8 cellular contexts compared by ENCODE assay signal in the genomic region with DNA sequence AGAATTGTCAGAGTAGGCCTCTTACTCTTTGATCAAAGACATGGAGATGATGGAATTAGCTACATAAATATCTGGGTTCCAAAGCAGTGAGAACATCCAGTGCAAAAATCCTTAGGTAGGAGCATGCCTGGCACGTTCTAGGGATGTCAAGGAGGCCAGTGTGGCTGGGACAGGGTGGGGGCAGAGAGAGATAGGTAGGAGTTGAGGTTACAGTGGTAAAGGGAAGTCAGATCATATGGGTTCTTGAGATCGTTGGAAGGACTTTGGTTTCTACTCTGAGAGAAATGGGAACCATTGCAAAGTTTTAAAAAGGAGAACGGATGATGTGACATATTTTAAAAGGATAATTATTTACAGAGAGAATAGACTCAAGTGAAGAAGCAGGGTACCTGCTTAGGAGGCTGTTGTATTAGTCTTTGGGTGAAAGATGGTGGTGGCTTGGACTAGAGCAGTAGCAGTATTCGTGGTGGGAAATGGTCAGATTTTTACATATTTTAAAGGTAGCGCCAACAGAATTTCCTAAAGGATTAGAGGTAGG. TPM values are rescaled to one million over a fixed set of nuclear protein-coding genes. Genes with fewer than 3 reads are reported as not detected.
DNase-seq lines count a peak whose midpoint lies in the region; ATAC-seq and TF ChIP-seq lines count a peak whose summit lies in the region.

No MANE protein-coding gene starts in this region.

- H3K4me3 Mint-ChIP-seq in GM23338 = no peak overlapping the region

- H3K9me3 Mint-ChIP-seq in GM23338 = no peaks in the 10 kb centered on the region; the same call in 2 of the 3 replicates

- H3K9me2 ChIP-seq in GM23338 (ENCODE audit: insufficient read depth) = no peaks in the 10 kb centered on the region
- no peaks in the 10 kb centered on the region for H3K9me2 ChIP-seq in OCI-LY7 (ENCODE audit: insufficient read depth, low read length)
- H3K9me2 ChIP-seq in Karpas-422 (replicated peaks; ENCODE audit: insufficient read depth, low read length) = no peaks in the 10 kb centered on the region

- H3K36me3 Mint-ChIP-seq in GM23338 (ENCODE audit: low read depth) = no peaks in the 10 kb centered on the region

- H2BK120ac ChIP-seq in mesenchymal stem cell (ENCODE audit: low read depth, low read length) = no peak overlapping the region

- intact Hi-C loops in OCI-LY7 (cut with micrococcal nuclease; ENCODE audit: unreplicated experiment) = no loop called here

- no peak overlapping the region for H3K4me2 ChIP-seq in GM23338
- H3K4me2 ChIP-seq in OCI-LY7 (ENCODE audit: low read length) = no peak overlapping the region
- H3K4me2 ChIP-seq in mesenchymal stem cell (ENCODE audit: low read length, poor library complexity, severe bottlenecking) = no peak overlapping the region
- no peak overlapping the region for H3K4me2 ChIP-seq in Karpas-422 (ENCODE audit: low read depth, low read length, poor library complexity, severe bottlenecking)

- H3K27ac ChIP-seq in GM23338 (ENCODE audit: low read depth) (no peak overlapping the region), OCI-LY7 (ENCODE audit: low read depth, low read length, poor library complexity, severe bottlenecking) (no peak overlapping the region), mesenchymal stem cell (ENCODE audit: low read length, poor library complexity, severe bottlenecking) (no peak overlapping the region), Karpas-422 (ENCODE audit: low read length) (no peak overlapping the region), gastroesophageal sphincter (no peak overlapping the region)

- H3K36me3 ChIP-seq in GM23338 (ENCODE audit: insufficient read depth) (no peaks in the 10 kb centered on the region), OCI-LY7 (ENCODE audit: insufficient read depth, low read length) (no peaks in the 10 kb centered on the region), mesenchymal stem cell (ENCODE audit: control insufficient read depth in 1 of 2, insufficient read depth in 2 of 2, low read depth in 1 of 2, low read length in 2 of 2) (no peaks in the 10 kb centered on the region), Karpas-422 (ENCODE audit: insufficient read depth, low read length) (no peaks in the 10 kb centered on the region), gastroesophageal sphincter (no peaks in the 10 kb centered on the region)

- peak overlapping the region in 1 of 2 experiments; percentile 11 for H3K18ac ChIP-seq in mesenchymal stem cell (ENCODE audit: low read depth in 1 of 2, low read length in 2 of 2)

- no peaks in the 10 kb centered on the region for H3K79me1 ChIP-seq in mesenchymal stem cell (replicated peaks; ENCODE audit: low read length, poor library complexity, severe bottlenecking)

- TF ChIP-seq CTCF in GM23338 (conservative IDR thresholded peaks at IDR 0.05; ENCODE audit: low read depth in 2 of 2) (no peak), OCI-LY7 (conservative IDR thresholded peaks at IDR 0.05; ENCODE audit: low read length) (no peak), gastroesophageal sphincter (IDR thresholded peaks at IDR 0.05) (no peak)

- WGBS in mesenchymal stem cell = 83% methylated on average over 5 of the region's 5 CpGs
- WGBS in gastroesophageal sphincter (ENCODE audit: low coverage in 1 of 2), 2 donors = 77 to 91% methylated on average over 5 of the region's 5 CpGs

- H3K4ac ChIP-seq in mesenchymal stem cell (ENCODE audit: low read depth in 1 of 2, low read length in 2 of 2) = peak overlapping the region in 1 of 2 experiments; percentile 85

- POLR2A ChIA-PET in OCI-LY7 (lab: Charles Lee) = interaction anchor here (0.6 to 1.6 kb wide), 2 partner anchors 10 to 84 kb away, joined by 3 to 8 read pairs; no protein-coding TSS in a partner anchor

- no peak for TF ChIP-seq POLR2A in gastroesophageal sphincter (IDR thresholded peaks at IDR 0.05)

- no peak overlapping the region for H3K14ac ChIP-seq in mesenchymal stem cell (ENCODE audit: low read length in 2 of 2)

- no peak for TF ChIP-seq EP300 in gastroesophageal sphincter (IDR thresholded peaks at IDR 0.05)

- no peak overlapping the region for H3K4me3 ChIP-seq in GM23338
- no peak overlapping the region for H3K4me3 ChIP-seq in OCI-LY7 (ENCODE audit: low read depth, low read length, poor library complexity, severe bottlenecking)
- no peak overlapping the region for H3K4me3 ChIP-seq in mesenchymal stem cell (ENCODE audit: insufficient read depth in 1 of 2, low read depth in 1 of 2, low read length in 2 of 2)
- no peak overlapping the region for H3K4me3 ChIP-seq in Karpas-422 (ENCODE audit: low read length)
- no peak overlapping the region for H3K4me3 ChIP-seq in gastroesophageal sphincter

- H3K23ac ChIP-seq in mesenchymal stem cell (ENCODE audit: low read length in 2 of 2) = no peak overlapping the region

- no peaks in the 10 kb centered on the region for H3K4me1 Mint-ChIP-seq in GM23338

- H3K27ac Mint-ChIP-seq in GM23338 = peak overlapping the region; percentile 55; the same call in 1 of the 2 replicates

- peaks cover 10% of the 10 kb centered on the region for H3K9me3 ChIP-seq in OCI-LY7 (ENCODE audit: low read length)
- H3K9me3 ChIP-seq in mesenchymal stem cell (ENCODE audit: control insufficient read depth, low read length) = no peaks in the 10 kb centered on the region
- H3K9me3 ChIP-seq in Karpas-422 (ENCODE audit: low read length) = no peaks in the 10 kb centered on the region
- no peaks in the 10 kb centered on the region for H3K9me3 ChIP-seq in gastroesophageal sphincter

- H3K79me2 ChIP-seq in GM23338 (replicated peaks; ENCODE audit: insufficient read depth) = no peaks in the 10 kb centered on the region
- no peaks in the 10 kb centered on the region for H3K79me2 ChIP-seq in OCI-LY7 (ENCODE audit: insufficient read depth, low read depth, low read length)
- no peaks in the 10 kb centered on the region for H3K79me2 ChIP-seq in Karpas-422 (ENCODE audit: low read length)

- H4K20me1 ChIP-seq in GM23338 (replicated peaks; ENCODE audit: insufficient read depth) (no peaks in the 10 kb centered on the region), OCI-LY7 (ENCODE audit: insufficient read depth, low read length) (no peaks in the 10 kb centered on the region), Karpas-422 (ENCODE audit: insufficient read depth, low read depth, low read length) (no peaks in the 10 kb centered on the region)

- H3K9ac ChIP-seq in mesenchymal stem cell (ENCODE audit: low read length) (peak overlapping the region; percentile 72), Karpas-422 (ENCODE audit: low read length) (no peak overlapping the region)

- H3K4me1 ChIP-seq in GM23338 (ENCODE audit: insufficient read depth) = no peaks in the 10 kb centered on the region
- peaks cover 32% of the 10 kb centered on the region for H3K4me1 ChIP-seq in OCI-LY7 (ENCODE audit: insufficient read depth, low read length, poor library complexity, severe bottlenecking)
- H3K4me1 ChIP-seq in mesenchymal stem cell (ENCODE audit: control insufficient read depth, insufficient read depth, low read depth, low read length) = peaks cover 2% of the 10 kb centered on the region
- H3K4me1 ChIP-seq in Karpas-422 (ENCODE audit: low read length) = no peaks in the 10 kb centered on the region
- no peaks in the 10 kb centered on the region for H3K4me1 ChIP-seq in gastroesophageal sphincter

- DNase-seq in GM23338 (ENCODE audit: low spot score) (no peak), OCI-LY7 (ENCODE audit: low spot score) (no peak), mesenchymal stem cell (no peak), Karpas-422 (no peak), NCI-H2107 (lab: John Stamatoyannopoulos, UW) (no peak)
- no peak for DNase-seq in stimulated activated CD4-positive, alpha-beta T cell treated with anti-CD3 and anti-CD28 coated beads, Interleukin-4, amount 100 ng/mL, for 4 hours

- H2AFZ ChIP-seq in GM23338 (no peak overlapping the region), OCI-LY7 (ENCODE audit: low read length) (peak overlapping the region; percentile 30; the same call in 1 of the 2 replicates), mesenchymal stem cell (ENCODE audit: low read depth, low read length) (no peak overlapping the region), Karpas-422 (ENCODE audit: low read length) (no peak overlapping the region)

- peak overlapping the region; percentile 71 to 99 for H2BK12ac ChIP-seq in mesenchymal stem cell (ENCODE audit: low read length in 2 of 2)

- H3K27me3 ChIP-seq in GM23338 (ENCODE audit: insufficient read depth) (no peaks in the 10 kb centered on the region), mesenchymal stem cell (ENCODE audit: control insufficient read depth in 1 of 2, insufficient read depth in 1 of 2, low read length in 2 of 2) (no peaks in the 10 kb centered on the region), Karpas-422 (ENCODE audit: low read length) (no peaks in the 10 kb centered on the region), gastroesophageal sphincter (no peaks in the 10 kb centered on the region)

- no peak overlapping the region for H4K8ac ChIP-seq in mesenchymal stem cell (ENCODE audit: low read length)

- H3F3A ChIP-seq in GM23338 (replicated peaks; ENCODE audit: low read depth) = no peaks in the 10 kb centered on the region

- peaks cover 3% of the 10 kb centered on the region for H3K27me3 Mint-ChIP-seq in GM23338 (ENCODE audit: insufficient read depth, low read depth, poor library complexity)

- H4K91ac ChIP-seq in mesenchymal stem cell (ENCODE audit: low read length) = peak overlapping the region; percentile 70

- no peak overlapping the region for H2BK5ac ChIP-seq in mesenchymal stem cell (ENCODE audit: low read depth, low read length, poor library complexity, severe bottlenecking)

- H2BK15ac ChIP-seq in mesenchymal stem cell (ENCODE audit: low read depth, poor library complexity, severe bottlenecking) = no peak overlapping the region

- H2AK5ac ChIP-seq in mesenchymal stem cell (ENCODE audit: low read length, severe bottlenecking) = peak overlapping the region; percentile 40

- CTCF ChIA-PET in OCI-LY7 (lab: Charles Lee; ENCODE audit: unreplicated experiment) = no interaction called here

- no TSS peak for BruUV-seq in OCI-LY7 (replicated peaks; lab: Mats Ljungman, UMichigan)

- ATAC-seq in GM18519 (IDR thresholded peaks at IDR 0.05; ENCODE audit: low FRiP score, unreplicated experiment) = peak; percentile 2
- ATAC-seq in GM23338 = no peak
- ATAC-seq in gastroesophageal sphincter = no peak

TF ChIP-seq in GM23338, 12 proteins besides CTCF, POLR2A, EP300 and RAD21 (continues in another document):
- TF ChIP-seq EZH2phosphoT487 (IDR thresholded peaks at IDR 0.05; ENCODE audit: unreplicated experiment) (no peak), POLR2AphosphoS5 (IDR thresholded peaks at IDR 0.05; ENCODE audit: low read depth) (no peak), ZNF114 (CRISPR knock-in tag; IDR thresholded peaks at IDR 0.05) (no peak)

RNA-seq across cellular contexts. Expression of a gene that starts 47.5 kb away (rescaled TPM):
- 20.4 and 42.3 TPM in 2 replicates for total RNA-seq in GM23338 (2014; rRNA removed; shearing (Covaris generic))
- polyA plus RNA-seq in GM23338 (2016; fragmentation: Nextera tagmentation; extraction: Ambion mirVana) = 27.4 and 39.3 TPM in 2 replicates
- 62.8 and 74.9 TPM in 2 replicates for total RNA-seq in OCI-LY7 (2014; rRNA removed; shearing (Covaris generic))
- 58.5 and 61.7 TPM in 2 replicates for total RNA-seq in OCI-LY7 (2022)
- polyA plus RNA-seq in mesenchymal stem cell (2013, experiment 1 of 2) = 39.7 TPM
- polyA plus RNA-seq in mesenchymal stem cell (2013, experiment 2 of 2) = 42.6 TPM
- total RNA-seq in Karpas-422 (2014; rRNA removed; shearing (Covaris generic); ENCODE audit: low replicate concordance) = 5.0 and 24.7 TPM in 2 replicates
- total RNA-seq in gastroesophageal sphincter = 10 to 100 TPM; 19.0 to 33.3 (median 27.8) TPM
